Comparison of ENCODE assay signal across 8 cellular contexts in the genomic region with DNA sequence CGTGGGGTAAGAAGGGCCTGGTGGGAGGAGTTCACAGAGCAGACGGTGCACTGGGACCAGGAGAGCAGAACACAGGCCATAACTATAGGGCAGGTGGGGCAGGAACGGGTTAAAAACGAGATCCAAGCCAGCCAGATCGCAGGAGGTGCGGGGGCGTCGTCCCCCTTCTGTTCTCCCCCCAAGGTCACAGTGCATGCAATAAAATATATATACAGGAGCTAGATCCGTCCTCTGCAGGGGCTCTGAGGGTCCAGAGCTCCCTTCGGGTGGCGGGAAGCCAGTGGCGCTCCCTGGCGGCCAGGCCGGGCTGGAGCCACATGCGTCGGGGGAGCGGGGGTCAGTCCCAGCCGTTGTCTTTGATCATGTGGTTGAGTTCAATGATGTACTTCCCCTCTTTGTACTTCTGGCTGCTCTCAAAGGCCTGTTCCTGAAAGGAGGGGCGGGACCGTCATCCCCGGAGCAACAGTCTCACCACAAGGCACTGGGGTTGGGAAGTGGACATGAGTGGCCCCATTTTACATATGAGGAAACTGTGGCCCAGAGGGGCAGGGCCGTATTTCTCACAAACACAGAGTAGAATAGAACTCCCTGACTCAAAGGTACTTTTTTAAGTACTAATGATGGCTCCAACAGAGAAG. TPM values are rescaled to one million over a fixed set of nuclear protein-coding genes. Genes with fewer than 3 reads are reported as not detected.
DNase-seq lines count a peak whose midpoint lies in the region; ATAC-seq, FAIRE-seq and TF ChIP-seq lines count a peak whose summit lies in the region.

No MANE protein-coding gene starts in this region.

- peak overlapping the region; percentile 76 for H3K4me3 Mint-ChIP-seq in dendritic cell treated with granulocyte-macrophage colony-stimulating factor and Interleukin-4, amounts not matched to agents 40 ng/mL and 50 ng/mL, for 4 days

- peak overlapping the region; percentile 72 for H3K27ac ChIP-seq in HepG2 (ENCODE audit: extremely low read length, insufficient read depth, low read length)

- H3K36me3 Mint-ChIP-seq in dendritic cell treated with granulocyte-macrophage colony-stimulating factor and Interleukin-4, amounts not matched to agents 40 ng/mL and 50 ng/mL, for 4 days (ENCODE audit: low read depth) = peaks cover 44% of the 10 kb centered on the region

- peak overlapping the region; percentile 72 for H3K9ac ChIP-seq in HepG2 (ENCODE audit: insufficient read depth, low read depth, low read length)

- TF ChIP-seq EP300 in HepG2 (IDR thresholded peaks at IDR 0.05; ENCODE audit: low read depth in 2 of 2, low read length in 2 of 2) = no peak
- TF ChIP-seq EP300 in HepG2 (CRISPR knock-in tag; IDR thresholded peaks at IDR 0.05; ENCODE audit: borderline replicate concordance) = no peak

- CTCF ChIA-PET in HepG2 (lab: Yijun Ruan, JAX; ENCODE audit: low intra/inter-chr PET ratio, low total read pairs) = interaction anchor here (0.8 to 2.0 kb wide), 7 partner anchors 17 to 50 kb away, joined by 3 to 19 read pairs (median 4); a partner anchor contains a TSS

- H3K27ac Mint-ChIP-seq in dendritic cell treated with granulocyte-macrophage colony-stimulating factor and Interleukin-4, amounts not matched to agents 40 ng/mL and 50 ng/mL, for 4 days = peak overlapping the region; percentile 94

- TF ChIP-seq CTCF in HepG2 (CRISPR knock-in tag; IDR thresholded peaks at IDR 0.05) = peak; percentile 94

- no peaks in the 10 kb centered on the region; a peak in 1 of 5 replicates for H3K27me3 ChIP-seq in HepG2 (ENCODE audit: control insufficient read depth in 1 of 2, insufficient read depth in 2 of 2, low read length in 2 of 2)

- H4K20me1 ChIP-seq in HepG2 (ENCODE audit: insufficient read depth, low read length) = no peaks in the 10 kb centered on the region

- intact Hi-C loops in dendritic cell treated with granulocyte-macrophage colony-stimulating factor and Interleukin-4, amounts not matched to agents 40 ng/mL and 50 ng/mL, for 4 days (cut with micrococcal nuclease) = loop anchor here (1.0 kb wide), 1 partner anchor 27 kb away; a partner anchor contains a TSS
- intact Hi-C loops in HepG2 (cut with micrococcal nuclease; ENCODE audit: unreplicated experiment) = loop anchor here (1.0 kb wide), 2 partner anchors 26 to 50 kb away; no protein-coding TSS in a partner anchor

- H3K9me3 ChIP-seq in HepG2 (ENCODE audit: low read length) = peaks cover 9% of the 10 kb centered on the region

- DNase-seq in 8988T (peak; percentile 92), NCI-H2196 (lab: John Stamatoyannopoulos, UW; ENCODE audit: unreplicated experiment) (peak; percentile 88), HepG2 (ENCODE audit: low spot score) (peak; percentile 92)
- peak; percentile 26 for DNase-seq in activated CD4-positive, CD25-positive, alpha-beta regulatory T cell treated with anti-CD3 and anti-CD28 coated beads, Interleukin-2, amount 50 U/mL, for 16 hours (ENCODE audit: low read depth, low spot score)
- peak; percentile 64 to 71 for DNase-seq in stimulated activated CD4-positive, alpha-beta T cell treated with anti-CD3 and anti-CD28 coated beads, Interleukin-2, amount 100 ng/mL, for 48 hours

- FAIRE-seq in HepG2 (lab: Jason Lieb, UNC) = peak; percentile 89

- H3K79me2 ChIP-seq in HepG2 (ENCODE audit: insufficient read depth, low read length) = no peaks in the 10 kb centered on the region

- H3K36me3 ChIP-seq in HepG2 (replicated peaks in 1 of 2; ENCODE audit: control insufficient read depth in 1 of 2, insufficient read depth in 2 of 2, low read length in 2 of 2) = no peaks in the 10 kb centered on the region; a peak in 1 of 5 replicates

- H3K4me3 ChIP-seq in HepG2 (replicated peaks in 1 of 3; ENCODE audit: insufficient read depth in 1 of 3, low read depth in 2 of 3, low read length in 3 of 3) = peak overlapping the region; percentile 58 to 78 (median 67)

- POLR2A ChIA-PET in HepG2 (lab: Yijun Ruan, JAX) = interaction anchor here (1.0 to 6.0 kb wide), 11 partner anchors 11 to 317 kb away, joined by 3 to 120 read pairs (median 9); a partner anchor contains a TSS

- peak; percentile 72 for TF ChIP-seq RAD21 in HepG2 (CRISPR knock-in tag; IDR thresholded peaks at IDR 0.05)

- no peaks in the 10 kb centered on the region for H3K27me3 Mint-ChIP-seq in dendritic cell treated with granulocyte-macrophage colony-stimulating factor and Interleukin-4, amounts not matched to agents 40 ng/mL and 50 ng/mL, for 4 days

- H2AFZ ChIP-seq in HepG2 (ENCODE audit: low read length) = no peak overlapping the region

- WGBS in HepG2 (ENCODE audit: low lambda C conversion rate) = 5% methylated on average over 21 of the region's 22 CpGs

- in situ Hi-C loops in HepG2 (cut with HindIII; ENCODE audit: extremely low pct_ligation_motif_present, low pct_unique_long_range_greater_than_20kb) = loop anchor here (25.0 kb wide), 1 partner anchor 545 kb away; no protein-coding TSS in a partner anchor

- ATAC-seq in GM18498 (IDR thresholded peaks at IDR 0.05; ENCODE audit: unreplicated experiment) (peak; percentile 44), HG02973 (IDR thresholded peaks at IDR 0.05; ENCODE audit: unreplicated experiment) (peak; percentile 32), HepG2 (peak; percentile 62)

- peaks cover 17% of the 10 kb centered on the region for H3K9me3 Mint-ChIP-seq in dendritic cell treated with granulocyte-macrophage colony-stimulating factor and Interleukin-4, amounts not matched to agents 40 ng/mL and 50 ng/mL, for 4 days

- no TSS peak for BruUV-seq in HepG2 (replicated peaks; lab: Mats Ljungman, UMichigan)

- peaks cover 77% of the 10 kb centered on the region for H3K4me1 ChIP-seq in HepG2 (ENCODE audit: insufficient read depth, low read length)

- H3K4me2 ChIP-seq in HepG2 (ENCODE audit: low read depth, low read length) = peak overlapping the region; percentile 95

- peak in 1 of 2 experiments; percentile 60; a peak in 1 of 4 replicates for TF ChIP-seq POLR2A in HepG2 (IDR thresholded peaks at IDR 0.05; ENCODE audit: insufficient read depth in 1 of 2, low read depth in 2 of 2, low read length in 2 of 2)

- peaks cover 80% of the 10 kb centered on the region for H3K4me1 Mint-ChIP-seq in dendritic cell treated with granulocyte-macrophage colony-stimulating factor and Interleukin-4, amounts not matched to agents 40 ng/mL and 50 ng/mL, for 4 days (ENCODE audit: low read depth)

RNA-seq across cellular contexts. Expression of a gene that starts 0.8 kb away (rescaled TPM):
- 0.24 TPM in 1 of 2 replicates, not detected in the other for total RNA-seq in HepG2 (2016; rRNA removed; fragmentation: Illumina TruSeq; extraction: Trizol)
- total RNA-seq in HepG2 (2016; cell fraction: cytosol; rRNA removed; fragmentation: Illumina TruSeq; extraction: Trizol; ENCODE audit: low read depth) = 0.09 and 0.20 TPM in 2 replicates
- 0.16 and 0.37 TPM in 2 replicates for total RNA-seq in HepG2 (2016; cell fraction: insoluble cytoplasmic fraction; rRNA removed; fragmentation: Illumina TruSeq; extraction: Trizol)
- total RNA-seq in HepG2 (2016; cell fraction: membrane; rRNA removed; fragmentation: Illumina TruSeq; extraction: Trizol) = 0.21 and 0.22 TPM in 2 replicates
- 0.25 and 0.47 TPM in 2 replicates for total RNA-seq in HepG2 (2016; cell fraction: nucleus; rRNA removed; fragmentation: Illumina TruSeq; extraction: Trizol)
- 0.42 and 0.51 TPM in 2 replicates for polyA plus RNA-seq in HepG2 (2011; rRNA removed)
- polyA plus RNA-seq in HepG2 (2011; cell fraction: cytosol; rRNA removed) = 0.08 and 0.24 TPM in 2 replicates
- 1.6 and 1.8 TPM in 2 replicates for polyA plus RNA-seq in HepG2 (2011; cell fraction: nucleus; rRNA removed)
- 0.36 and 0.44 TPM in 2 replicates for polyA plus RNA-seq in HepG2 (2012)
- polyA plus RNA-seq in HepG2 (2016; cell fraction: cytosol; fragmentation: Illumina TruSeq; extraction: Trizol; ENCODE audit: low read depth) = 0.35 and 0.51 TPM in 2 replicates
- polyA plus RNA-seq in HepG2 (2016; cell fraction: insoluble cytoplasmic fraction; fragmentation: Illumina TruSeq; extraction: Trizol; ENCODE audit: low read depth) = 0.25 and 0.34 TPM in 2 replicates
- 0.39 and 0.63 TPM in 2 replicates for polyA plus RNA-seq in HepG2 (2016; cell fraction: membrane; fragmentation: Illumina TruSeq; extraction: Trizol; ENCODE audit: low read depth)
- polyA plus RNA-seq in HepG2 (2016; cell fraction: nucleus; fragmentation: Illumina TruSeq; extraction: Trizol; ENCODE audit: insufficient read depth, low read depth) = 0.78 and 1.4 TPM in 2 replicates
- polyA minus RNA-seq in HepG2 (2011; rRNA and poly(A)+ RNA removed; ENCODE audit: low replicate concordance) = 1.1 TPM in 1 of 2 replicates, not detected in the other
- polyA minus RNA-seq in HepG2 (2011; cell fraction: cytosol; rRNA and poly(A)+ RNA removed) = not detected in 2 replicates
- 0.39 and 0.62 TPM in 2 replicates for polyA minus RNA-seq in HepG2 (2011; cell fraction: nucleus; rRNA and poly(A)+ RNA removed)

RNA-seq across cellular contexts. Expression of a gene that starts 3.5 kb away (rescaled TPM):
- total RNA-seq in HepG2 (2016; rRNA removed; fragmentation: Illumina TruSeq; extraction: Trizol) = 4.8 and 5.4 TPM in 2 replicates
- total RNA-seq in HepG2 (2016; cell fraction: cytosol; rRNA removed; fragmentation: Illumina TruSeq; extraction: Trizol; ENCODE audit: low read depth) = 15.6 and 18.9 TPM in 2 replicates
- 3.6 and 7.4 TPM in 2 replicates for total RNA-seq in HepG2 (2016; cell fraction: insoluble cytoplasmic fraction; rRNA removed; fragmentation: Illumina TruSeq; extraction: Trizol)
- total RNA-seq in HepG2 (2016; cell fraction: membrane; rRNA removed; fragmentation: Illumina TruSeq; extraction: Trizol) = 16.8 and 17.0 TPM in 2 replicates
- 3.7 and 3.9 TPM in 2 replicates for total RNA-seq in HepG2 (2016; cell fraction: nucleus; rRNA removed; fragmentation: Illumina TruSeq; extraction: Trizol)
- polyA plus RNA-seq in HepG2 (2011; rRNA removed) = 47.0 and 63.6 TPM in 2 replicates
- polyA plus RNA-seq in HepG2 (2011; cell fraction: cytosol; rRNA removed) = 39.4 and 54.7 TPM in 2 replicates
- 83.9 and 94.9 TPM in 2 replicates for polyA plus RNA-seq in HepG2 (2011; cell fraction: nucleus; rRNA removed)
- 69.8 and 96.9 TPM in 2 replicates for polyA plus RNA-seq in HepG2 (2012)
- 32.9 and 34.4 TPM in 2 replicates for polyA plus RNA-seq in HepG2 (2016; cell fraction: cytosol; fragmentation: Illumina TruSeq; extraction: Trizol; ENCODE audit: low read depth)
- 7.4 and 9.0 TPM in 2 replicates for polyA plus RNA-seq in HepG2 (2016; cell fraction: insoluble cytoplasmic fraction; fragmentation: Illumina TruSeq; extraction: Trizol; ENCODE audit: low read depth)
- polyA plus RNA-seq in HepG2 (2016; cell fraction: membrane; fragmentation: Illumina TruSeq; extraction: Trizol; ENCODE audit: low read depth) = 23.4 and 24.5 TPM in 2 replicates
- 12.2 and 14.9 TPM in 2 replicates for polyA plus RNA-seq in HepG2 (2016; cell fraction: nucleus; fragmentation: Illumina TruSeq; extraction: Trizol; ENCODE audit: insufficient read depth, low read depth)
- 4.9 and 32.0 TPM in 2 replicates for polyA minus RNA-seq in HepG2 (2011; rRNA and poly(A)+ RNA removed; ENCODE audit: low replicate concordance)
- polyA minus RNA-seq in HepG2 (2011; cell fraction: cytosol; rRNA and poly(A)+ RNA removed) = 14.5 and 16.8 TPM in 2 replicates
- 7.6 and 11.2 TPM in 2 replicates for polyA minus RNA-seq in HepG2 (2011; cell fraction: nucleus; rRNA and poly(A)+ RNA removed)

RNA-seq across cellular contexts. Expression of a gene that starts 16.7 kb away (rescaled TPM):
- total RNA-seq in HepG2 (2016; rRNA removed; fragmentation: Illumina TruSeq; extraction: Trizol) = 176 and 177 TPM in 2 replicates
- total RNA-seq in HepG2 (2016; cell fraction: cytosol; rRNA removed; fragmentation: Illumina TruSeq; extraction: Trizol; ENCODE audit: low read depth) = 65.7 and 77.2 TPM in 2 replicates
- total RNA-seq in HepG2 (2016; cell fraction: insoluble cytoplasmic fraction; rRNA removed; fragmentation: Illumina TruSeq; extraction: Trizol) = 171 and 181 TPM in 2 replicates
- total RNA-seq in HepG2 (2016; cell fraction: membrane; rRNA removed; fragmentation: Illumina TruSeq; extraction: Trizol) = 128 and 142 TPM in 2 replicates
- 74.9 and 87.3 TPM in 2 replicates for total RNA-seq in HepG2 (2016; cell fraction: nucleus; rRNA removed; fragmentation: Illumina TruSeq; extraction: Trizol)
- polyA plus RNA-seq in HepG2 (2011; rRNA removed) = 220 and 272 TPM in 2 replicates
- 258 and 302 TPM in 2 replicates for polyA plus RNA-seq in HepG2 (2011; cell fraction: cytosol; rRNA removed)
- polyA plus RNA-seq in HepG2 (2011; cell fraction: nucleus; rRNA removed) = 210 and 223 TPM in 2 replicates
- polyA plus RNA-seq in HepG2 (2012) = 137 and 191 TPM in 2 replicates
- 74.4 and 81.5 TPM in 2 replicates for polyA plus RNA-seq in HepG2 (2016; cell fraction: cytosol; fragmentation: Illumina TruSeq; extraction: Trizol; ENCODE audit: low read depth)
- polyA plus RNA-seq in HepG2 (2016; cell fraction: insoluble cytoplasmic fraction; fragmentation: Illumina TruSeq; extraction: Trizol; ENCODE audit: low read depth) = 211 and 227 TPM in 2 replicates
- polyA plus RNA-seq in HepG2 (2016; cell fraction: membrane; fragmentation: Illumina TruSeq; extraction: Trizol; ENCODE audit: low read depth) = 119 and 131 TPM in 2 replicates
- 198 and 202 TPM in 2 replicates for polyA plus RNA-seq in HepG2 (2016; cell fraction: nucleus; fragmentation: Illumina TruSeq; extraction: Trizol; ENCODE audit: insufficient read depth, low read depth)
- 448 and 594 TPM in 2 replicates for polyA minus RNA-seq in HepG2 (2011; rRNA and poly(A)+ RNA removed; ENCODE audit: low replicate concordance)
- 140 and 151 TPM in 2 replicates for polyA minus RNA-seq in HepG2 (2011; cell fraction: cytosol; rRNA and poly(A)+ RNA removed)
- polyA minus RNA-seq in HepG2 (2011; cell fraction: nucleus; rRNA and poly(A)+ RNA removed) = 46.2 and 53.8 TPM in 2 replicates

RNA-seq across cellular contexts. Expression of a gene that starts 20.8 kb away (rescaled TPM):
- 14.3 and 20.6 TPM in 2 replicates for total RNA-seq in HepG2 (2016; rRNA removed; fragmentation: Illumina TruSeq; extraction: Trizol)
- total RNA-seq in HepG2 (2016; cell fraction: cytosol; rRNA removed; fragmentation: Illumina TruSeq; extraction: Trizol; ENCODE audit: low read depth) = 77.8 and 81.7 TPM in 2 replicates
- total RNA-seq in HepG2 (2016; cell fraction: insoluble cytoplasmic fraction; rRNA removed; fragmentation: Illumina TruSeq; extraction: Trizol) = 18.6 and 20.5 TPM in 2 replicates
- total RNA-seq in HepG2 (2016; cell fraction: membrane; rRNA removed; fragmentation: Illumina TruSeq; extraction: Trizol) = 48.3 and 54.4 TPM in 2 replicates
- 7.6 and 12.3 TPM in 2 replicates for total RNA-seq in HepG2 (2016; cell fraction: nucleus; rRNA removed; fragmentation: Illumina TruSeq; extraction: Trizol)
- polyA plus RNA-seq in HepG2 (2011; rRNA removed) = 18.7 and 21.2 TPM in 2 replicates
- 12.2 and 14.1 TPM in 2 replicates for polyA plus RNA-seq in HepG2 (2011; cell fraction: cytosol; rRNA removed)
- polyA plus RNA-seq in HepG2 (2011; cell fraction: nucleus; rRNA removed) = 55.4 and 67.8 TPM in 2 replicates
- 10.4 and 27.8 TPM in 2 replicates for polyA plus RNA-seq in HepG2 (2012)
- polyA plus RNA-seq in HepG2 (2016; cell fraction: cytosol; fragmentation: Illumina TruSeq; extraction: Trizol; ENCODE audit: low read depth) = 113 and 123 TPM in 2 replicates
- 19.3 and 21.1 TPM in 2 replicates for polyA plus RNA-seq in HepG2 (2016; cell fraction: insoluble cytoplasmic fraction; fragmentation: Illumina TruSeq; extraction: Trizol; ENCODE audit: low read depth)
- polyA plus RNA-seq in HepG2 (2016; cell fraction: membrane; fragmentation: Illumina TruSeq; extraction: Trizol; ENCODE audit: low read depth) = 79.9 and 83.9 TPM in 2 replicates
- polyA plus RNA-seq in HepG2 (2016; cell fraction: nucleus; fragmentation: Illumina TruSeq; extraction: Trizol; ENCODE audit: insufficient read depth, low read depth) = 23.3 and 24.8 TPM in 2 replicates
- polyA minus RNA-seq in HepG2 (2011; rRNA and poly(A)+ RNA removed; ENCODE audit: low replicate concordance) = 11.3 and 12.4 TPM in 2 replicates
- polyA minus RNA-seq in HepG2 (2011; cell fraction: cytosol; rRNA and poly(A)+ RNA removed) = 4.6 and 9.4 TPM in 2 replicates
- 8.9 and 9.7 TPM in 2 replicates for polyA minus RNA-seq in HepG2 (2011; cell fraction: nucleus; rRNA and poly(A)+ RNA removed)

RNA-seq across cellular contexts. Expression of a gene that starts 26.9 kb away (rescaled TPM):
- total RNA-seq in HepG2 (2016; rRNA removed; fragmentation: Illumina TruSeq; extraction: Trizol) = 925 and 999 TPM in 2 replicates
- total RNA-seq in HepG2 (2016; cell fraction: cytosol; rRNA removed; fragmentation: Illumina TruSeq; extraction: Trizol; ENCODE audit: low read depth) = 363 and 383 TPM in 2 replicates
- total RNA-seq in HepG2 (2016; cell fraction: insoluble cytoplasmic fraction; rRNA removed; fragmentation: Illumina TruSeq; extraction: Trizol) = 919 and 949 TPM in 2 replicates
- 400 and 482 TPM in 2 replicates for total RNA-seq in HepG2 (2016; cell fraction: membrane; rRNA removed; fragmentation: Illumina TruSeq; extraction: Trizol)
- 406 and 421 TPM in 2 replicates for total RNA-seq in HepG2 (2016; cell fraction: nucleus; rRNA removed; fragmentation: Illumina TruSeq; extraction: Trizol)
- 1,884 and 1,912 TPM in 2 replicates for polyA plus RNA-seq in HepG2 (2011; rRNA removed)
- 1,982 and 2,786 TPM in 2 replicates for polyA plus RNA-seq in HepG2 (2011; cell fraction: cytosol; rRNA removed)
- 1,265 and 1,338 TPM in 2 replicates for polyA plus RNA-seq in HepG2 (2011; cell fraction: nucleus; rRNA removed)
- polyA plus RNA-seq in HepG2 (2012) = 2,541 and 2,865 TPM in 2 replicates
- polyA plus RNA-seq in HepG2 (2016; cell fraction: cytosol; fragmentation: Illumina TruSeq; extraction: Trizol; ENCODE audit: low read depth) = 565 and 614 TPM in 2 replicates
- 1,258 and 1,452 TPM in 2 replicates for polyA plus RNA-seq in HepG2 (2016; cell fraction: insoluble cytoplasmic fraction; fragmentation: Illumina TruSeq; extraction: Trizol; ENCODE audit: low read depth)
- polyA plus RNA-seq in HepG2 (2016; cell fraction: membrane; fragmentation: Illumina TruSeq; extraction: Trizol; ENCODE audit: low read depth) = 559 and 571 TPM in 2 replicates
- 791 and 794 TPM in 2 replicates for polyA plus RNA-seq in HepG2 (2016; cell fraction: nucleus; fragmentation: Illumina TruSeq; extraction: Trizol; ENCODE audit: insufficient read depth, low read depth)
- 1,277 and 3,284 TPM in 2 replicates for polyA minus RNA-seq in HepG2 (2011; rRNA and poly(A)+ RNA removed; ENCODE audit: low replicate concordance)
- polyA minus RNA-seq in HepG2 (2011; cell fraction: cytosol; rRNA and poly(A)+ RNA removed) = 1,933 and 2,188 TPM in 2 replicates
- 380 and 520 TPM in 2 replicates for polyA minus RNA-seq in HepG2 (2011; cell fraction: nucleus; rRNA and poly(A)+ RNA removed)

Comparison
In these comparisons a context has a peak if more than half of its experiments do, and no peak if none do; other contexts are left out.
1. Peak in every context shown above with its lines: DNase-seq, ATAC-seq, H3K4me3 ChIP-seq and H3K27ac ChIP-seq.
2. DNase-seq: peak in every context shown above with its lines; median percentile 92 in 8988T; 92 in HepG2; 88 in NCI-H2196; 68 in stimulated activated CD4-positive, alpha-beta T cell treated with anti-CD3 and anti-CD28 coated beads, Interleukin-2, amount 100 ng/mL, for 48 hours; 26 in activated CD4-positive, CD25-positive, alpha-beta regulatory T cell treated with anti-CD3 and anti-CD28 coated beads, Interleukin-2, amount 50 U/mL, for 16 hours.